In genomic region chr6:1817033-1817761, GRCh38 we compare ENCODE assay signal across 20 cellular contexts.
A peak's percentile ranks its signal among the peaks of the same experiment; 100 is the strongest.
DNase-seq lines count a peak whose midpoint lies in the region; ATAC-seq and TF ChIP-seq lines count a peak whose summit lies in the region.
"Had no signal": no experiment of that assay in that cellular context is flagged by ENCODE, and none has a peak within 500 bp of the region (broad histone marks: within the 10 kb centered on the region; RNA-seq: fewer than 3 reads in every experiment).

No MANE protein-coding gene starts in this region.

- no peaks in the 10 kb centered on the region for H3K9me2 ChIP-seq in SK-N-SH

- H3K9me3 ChIP-seq in SK-N-SH: no peaks in the 10 kb centered on the region

- no peaks in the 10 kb centered on the region for H3K79me2 ChIP-seq in SK-N-SH (ENCODE audit: insufficient read depth)

- H3K27ac ChIP-seq in SK-N-SH (ENCODE audit: low read depth in 2 of 2, low read length in 1 of 2): no peak overlapping the region
- H3K27ac ChIP-seq: 22Rv1 had no signal

- H3K9ac ChIP-seq in SK-N-SH: no peak overlapping the region

- DNase-seq in SK-N-SH (no peak), SK-MEL-5 (ENCODE audit: low read depth, low spot score) (peak; percentile 84), fibroblast of mammary gland (ENCODE audit: low read depth) (peak; percentile 63), skeletal muscle cell (ENCODE audit: low read depth) (peak; percentile 39)
- DNase-seq in effector CD8-positive, alpha-beta T cell (lab: John Stamatoyannopoulos, UW): no peak
- DNase-seq: activated B cell treated with CpG ODN at 0.5 μM for 24 hours; activated CD4-positive, alpha-beta T cell treated with anti-CD3 and anti-CD28 coated beads, Interleukin-2, amount 50 U/mL, for 48 hours; activated CD8-positive, alpha-beta memory T cell treated with anti-CD3 and anti-CD28 coated beads, Interleukin-2, amount 50 U/mL, for 48 hours; central memory CD4-positive, alpha-beta T cell; kidney glomerular epithelial cell; NCI-H524; occipital lobe; stimulated activated naive CD8-positive, alpha-beta T cell treated with anti-CD3 and anti-CD28 coated beads, Interleukin-15, amount 100 ng/mL, for 72 hours; T-helper 9 cell; trophoblast cell had no signal

- no peaks in the 10 kb centered on the region for H3K36me3 ChIP-seq in SK-N-SH (replicated peaks in 1 of 2; ENCODE audit: control insufficient read depth in 1 of 2, insufficient read depth in 2 of 2, low read length in 1 of 2)

- no peaks in the 10 kb centered on the region for H4K20me1 ChIP-seq in SK-N-SH (ENCODE audit: insufficient read depth)

- in situ Hi-C loops in SK-MEL-5 (cut with HindIII; ENCODE audit: low pct_unique_long_range_greater_than_20kb, low sequenced_read_pairs): no loop called here

- H3K4me3 ChIP-seq in SK-N-SH (ENCODE audit: low read depth in 2 of 2, low read length in 1 of 2) (no peak overlapping the region), fibroblast of mammary gland (ENCODE audit: control insufficient read depth, low read depth, low read length) (no peak overlapping the region), skeletal muscle cell (ENCODE audit: low read depth, low read length) (no peak overlapping the region)

- POLR2A ChIA-PET in SK-N-SH (lab: Yijun Ruan, JAX): no interaction called here

- no peak for TF ChIP-seq CTCF in SK-N-SH (IDR thresholded peaks at IDR 0.05)
- no peak for TF ChIP-seq CTCF in fibroblast of mammary gland (conservative IDR thresholded peaks at IDR 0.05; ENCODE audit: control insufficient read depth, insufficient read depth, low read depth, low read length)

- no peak overlapping the region for H3K4me2 ChIP-seq in SK-N-SH

- CTCF ChIA-PET in SK-N-SH (lab: Yijun Ruan, JAX): no interaction called here

- H2AFZ ChIP-seq in SK-N-SH (ENCODE audit: low read depth): peak overlapping the region; percentile 13; the same call in 1 of the 2 replicates

- no peak for TF ChIP-seq EP300 in SK-N-SH (IDR thresholded peaks at IDR 0.05; ENCODE audit: borderline replicate concordance in 1 of 2, low read depth in 1 of 2, low read length in 1 of 2)

- peaks cover 3 to 15% of the 10 kb centered on the region in 2 experiments; a peak in 3 of 4 replicates for H3K4me1 ChIP-seq in SK-N-SH (ENCODE audit: control insufficient read depth in 1 of 2, insufficient read depth in 2 of 2, low read depth in 1 of 2, low read length in 1 of 2)

- ATAC-seq in SK-N-SH treated with all-trans-retinoic acid at 6 μM for 48 hours: no peak
- ATAC-seq in esophagus mucosa: no peak
- no peak for ATAC-seq in HG02970 (IDR thresholded peaks at IDR 0.05; ENCODE audit: low FRiP score, unreplicated experiment)
- ATAC-seq: HepG2; stimulated activated naive CD8-positive, alpha-beta T cell treated with anti-CD3 and anti-CD28 coated beads, Interleukin-15, amount 100 ng/mL, for 72 hours had no signal

- no peak for TF ChIP-seq RAD21 in SK-N-SH (IDR thresholded peaks at IDR 0.05; ENCODE audit: low read length)

- no peaks in the 10 kb centered on the region for H3K27me3 ChIP-seq in SK-N-SH (ENCODE audit: insufficient read depth)

- 53% methylated on average over 4 of the region's 4 CpGs for WGBS in SK-N-SH (ENCODE audit: low lambda C conversion rate)

- peaks cover 4% of the 10 kb centered on the region for H3F3A ChIP-seq in SK-N-SH (replicated peaks; ENCODE audit: insufficient read depth)

TF ChIP-seq in SK-N-SH, 30 proteins besides CTCF, POLR2A, EP300 and RAD21 (continues in another document):
- TF ChIP-seq SIN3A (IDR thresholded peaks at IDR 0.05; ENCODE audit: borderline replicate concordance, low read depth, low read length): no peak
- 0 out of 2 replicates have a peak, but pooled peaks have one; percentile 43 for TF ChIP-seq MEF2A (IDR thresholded peaks at IDR 0.05; ENCODE audit: borderline replicate concordance, low read depth)
- TF ChIP-seq TCF12 (IDR thresholded peaks at IDR 0.05): peak; percentile 41; the same call in 1 of the 2 replicates
- TF ChIP-seq YY1 (IDR thresholded peaks at IDR 0.05; ENCODE audit: low read depth): no peak
- no peak for TF ChIP-seq MXI1 (IDR thresholded peaks at IDR 0.05; ENCODE audit: low read depth, low read length)
- TF ChIP-seq FOSL2 (IDR thresholded peaks at IDR 0.05; ENCODE audit: borderline replicate concordance, low read depth): no peak
- no peak for TF ChIP-seq TAF1 (IDR thresholded peaks at IDR 0.05; ENCODE audit: borderline replicate concordance, low read depth, low read length)
- TF ChIP-seq NRF1 (IDR thresholded peaks at IDR 0.05; ENCODE audit: low read depth, low read length): no peak
- no peak for TF ChIP-seq USF1 (IDR thresholded peaks at IDR 0.05; ENCODE audit: borderline replicate concordance, low read depth)
- no peak for TF ChIP-seq GATA2 (CRISPR knock-in tag; IDR thresholded peaks at IDR 0.05)
- no peak for TF ChIP-seq USF2 (IDR thresholded peaks at IDR 0.05; ENCODE audit: borderline replicate concordance, low read depth, low read length)
- no peak for TF ChIP-seq POLR2AphosphoS5 (IDR thresholded peaks at IDR 0.05; ENCODE audit: low read depth, low read length)
- no peak for TF ChIP-seq ELF1 (IDR thresholded peaks at IDR 0.05)
- TF ChIP-seq CHD2 (IDR thresholded peaks at IDR 0.05; ENCODE audit: low read length, partially characterized antibody): no peak
- TF ChIP-seq FOXJ3 (CRISPR knock-in tag; IDR thresholded peaks at IDR 0.05): no peak

TF ChIP-seq in SK-N-SH treated with all-trans-retinoic acid at 6 μM for 48 hours, 23 proteins besides CTCF, POLR2A, EP300 and RAD21:
- TF ChIP-seq ESRRG (CRISPR knock-in tag; IDR thresholded peaks at IDR 0.05) (no peak), POU6F1 (CRISPR knock-in tag; IDR thresholded peaks at IDR 0.05; ENCODE audit: borderline replicate concordance, low read depth) (no peak), SNAI2 (CRISPR knock-in tag; IDR thresholded peaks at IDR 0.05) (no peak), ISL1 (CRISPR knock-in tag; IDR thresholded peaks at IDR 0.05) (no peak), CREB5 (CRISPR knock-in tag; IDR thresholded peaks at IDR 0.05; ENCODE audit: low read depth) (no peak)

Comparison
In these comparisons a context has a peak if more than half of its experiments do, and no peak if none do; other contexts are left out.
1. DNase-seq: peak in SK-MEL-5 (single experiment), fibroblast of mammary gland (single experiment) and skeletal muscle cell (single experiment); none in SK-N-SH (single experiment) and effector CD8-positive, alpha-beta T cell (single experiment).